In genomic region chr1:225987491-225988316, GRCh38 we compare ENCODE assay signal across 8 cellular contexts. TPM values are rescaled to one million over a fixed set of nuclear protein-coding genes. Genes with fewer than 3 reads are reported as not detected.
DNase-seq lines count a peak whose midpoint lies in the region; ATAC-seq and TF ChIP-seq lines count a peak whose summit lies in the region.

No MANE protein-coding gene starts in this region.

- no peaks in the 10 kb centered on the region for H3K4me1 ChIP-seq in BE2C
- no peaks in the 10 kb centered on the region for H3K4me1 ChIP-seq in GM23248 (ENCODE audit: insufficient read depth)

- H3K4me2 ChIP-seq in GM23248 (ENCODE audit: unreplicated experiment) = no peak overlapping the region

- H3K27me3 Mint-ChIP-seq in nephron progenitor cell (ENCODE audit: low read depth, poor library complexity) = peaks cover 6% of the 10 kb centered on the region

- TF ChIP-seq CTCF in BE2C (IDR thresholded peaks at IDR 0.05; ENCODE audit: low read depth, low read length) (peak; percentile 72), nephron progenitor cell (IDR thresholded peaks at IDR 0.05) (peak; percentile 79)

- H3K4me3 Mint-ChIP-seq in nephron progenitor cell = no peak overlapping the region

- peaks cover 81% of the 10 kb centered on the region for H3K36me3 ChIP-seq in BE2C
- H3K36me3 ChIP-seq in GM23248 (ENCODE audit: low read depth) = peaks cover 85% of the 10 kb centered on the region

- WGBS in GM23248 (ENCODE audit: low coverage in 1 of 2, low lambda C conversion rate in 2 of 2, missing lambda C conversion rate in 2 of 2), 2 experiments = 78 to 81% methylated on average over 7 of the region's 7 CpGs

- no peak overlapping the region for H3K9ac ChIP-seq in GM23248

- H3K9me3 ChIP-seq in BE2C (no peaks in the 10 kb centered on the region), GM23248 (ENCODE audit: low read depth) (no peaks in the 10 kb centered on the region)

- H3K27ac Mint-ChIP-seq in nephron progenitor cell = no peak overlapping the region

- H3K4me3 ChIP-seq in BE2C (ENCODE audit: low read depth, low read length) = no peak overlapping the region
- no peak overlapping the region for H3K4me3 ChIP-seq in GM23248

- H3K9me3 Mint-ChIP-seq in nephron progenitor cell = peaks cover 11% of the 10 kb centered on the region

- no peaks in the 10 kb centered on the region for H3K9me2 ChIP-seq in GM23248 (ENCODE audit: insufficient read depth)

- H3K36me3 Mint-ChIP-seq in nephron progenitor cell (ENCODE audit: low read depth) = peaks cover 63% of the 10 kb centered on the region

- ATAC-seq in HG03469 (IDR thresholded peaks at IDR 0.05; ENCODE audit: unreplicated experiment) = no peak

- H3K79me2 ChIP-seq in GM23248 (ENCODE audit: insufficient read depth) = peaks cover 45% of the 10 kb centered on the region

- peaks cover 18% of the 10 kb centered on the region for H3F3A ChIP-seq in GM23248 (ENCODE audit: insufficient read depth)

- H2AFZ ChIP-seq in GM23248 = no peak overlapping the region

- H4K20me1 ChIP-seq in GM23248 (ENCODE audit: insufficient read depth) = no peaks in the 10 kb centered on the region; the same call in 1 of the 2 replicates

- DNase-seq in BE2C = no peak
- DNase-seq in GM23248 = peak; percentile 69
- peak; percentile 10 for DNase-seq in NOMO-1 treated with dmso at 0.1 percent for 144 hours (lab: John Stamatoyannopoulos, UW; ENCODE audit: unreplicated experiment)
- DNase-seq in dermis microvascular lymphatic vessel endothelial cell (ENCODE audit: low read depth in 2 of 2) = peak; percentile 44 to 62
- no peak for DNase-seq in nephron progenitor cell
- DNase-seq in NCI-H524 treated with DMSO at 0.1 percent for 48 hours (lab: John Stamatoyannopoulos, UW) = no peak
- DNase-seq in mesenteric fat pad (ENCODE audit: low spot score) = no peak

- no peaks in the 10 kb centered on the region for H3K27me3 ChIP-seq in BE2C
- no peaks in the 10 kb centered on the region for H3K27me3 ChIP-seq in GM23248 (replicated peaks; ENCODE audit: insufficient read depth)

- H3K4me1 Mint-ChIP-seq in nephron progenitor cell = no peaks in the 10 kb centered on the region

- in situ Hi-C loops in GM23248 (cut with MboI) = no loop called here

- no peak overlapping the region for H3K27ac ChIP-seq in GM23248

RNA-seq across cellular contexts. Expression of gene SDE2, which starts 11.4 kb away (rescaled TPM):
- 25.2 TPM for polyA plus RNA-seq in BE2C (2012; ENCODE audit: insufficient read depth, insufficient read length, low read depth)
- 21.6 and 30.1 TPM in 2 replicates for total RNA-seq in GM23248 (2014; rRNA removed; shearing (Covaris generic))
- polyA plus RNA-seq in GM23248 (2016; fragmentation: Nextera tagmentation; extraction: Ambion mirVana) = 18.0 and 18.3 TPM in 2 replicates
- total RNA-seq in dermis microvascular lymphatic vessel endothelial cell (19.4 and 28.6 TPM in 2 replicates), mesenteric fat pad (20.1 TPM)

RNA-seq across cellular contexts. Expression of gene LEFTY2, which starts 46.7 kb away (rescaled TPM):
- not detected for polyA plus RNA-seq in BE2C (2012; ENCODE audit: insufficient read depth, insufficient read length, low read depth)
- not detected in 2 replicates for total RNA-seq in GM23248 (2014; rRNA removed; shearing (Covaris generic))
- not detected in 2 replicates for polyA plus RNA-seq in GM23248 (2016; fragmentation: Nextera tagmentation; extraction: Ambion mirVana)
- not detected in 2 replicates for total RNA-seq in dermis microvascular lymphatic vessel endothelial cell
- 2.2 TPM for total RNA-seq in mesenteric fat pad

Comparison
In these comparisons a context has a peak if more than half of its experiments do, and no peak if none do; other contexts are left out.
1. DNase-seq: peak in GM23248 (single experiment), NOMO-1 treated with dmso at 0.1 percent for 144 hours (single experiment) and dermis microvascular lymphatic vessel endothelial cell (2 of 2); none in BE2C (single experiment), nephron progenitor cell (single experiment), NCI-H524 treated with DMSO at 0.1 percent for 48 hours (single experiment) and mesenteric fat pad (single experiment).